In genomic region chr17:44655983-44656700, GRCh38 we compare ENCODE assay signal across 8 cellular contexts. TPM values are rescaled to one million over a fixed set of nuclear protein-coding genes. Genes with fewer than 3 reads are reported as not detected.
DNase-seq lines count a peak whose midpoint lies in the region; ATAC-seq and TF ChIP-seq lines count a peak whose summit lies in the region.

Gene MEIOC (plus strand): TSS chr17:44656468. CDS start chr17:44656614, 146 bp downstream.

- DNase-seq in activated naive CD4-positive, alpha-beta T cell treated with Interleukin-2 at 50 U/mL for 16 hours = peak; percentile 42
- no peak for DNase-seq in activated naive CD4-positive, alpha-beta T cell (lab: John Stamatoyannopoulos, UW)
- DNase-seq in SK-N-DZ (ENCODE audit: low spot score) = peak; percentile 84
- DNase-seq in mammary epithelial cell = peak; percentile 9
- peak; percentile 80 for DNase-seq in neural progenitor cell (ENCODE audit: low spot score)
- DNase-seq in SHP77 treated with DMSO at 0.1 percent for 48 hours (lab: John Stamatoyannopoulos, UW) = no peak
- DNase-seq in hippocampal formation (lab: John Stamatoyannopoulos, UW) = no peak

- peaks cover 3% of the 10 kb centered on the region for H3K4me1 Mint-ChIP-seq in neural progenitor cell

- no peaks in the 10 kb centered on the region for H4K20me1 ChIP-seq in mammary epithelial cell (ENCODE audit: insufficient read depth, low read length)
- H4K20me1 ChIP-seq in neural progenitor cell (ENCODE audit: low read depth) = no peaks in the 10 kb centered on the region

- in situ Hi-C loops in mammary epithelial cell (cut with MboI; ENCODE audit: low sequenced_read_pairs in 2 of 2) = no loop called here

- no TSS peak for BruUV-seq in mammary epithelial cell (replicated peaks; lab: Mats Ljungman, UMichigan)

- no peak within 1 kb of the TSS for H3K27ac Mint-ChIP-seq in neural progenitor cell

- H3K36me3 Mint-ChIP-seq in neural progenitor cell = peaks cover 2% of the 10 kb centered on the region

- H3K9me3 ChIP-seq in mammary epithelial cell (replicated peaks; ENCODE audit: insufficient read depth, low read length) = no peaks in the 10 kb centered on the region
- no peaks in the 10 kb centered on the region for H3K9me3 ChIP-seq in neural progenitor cell (ENCODE audit: low read depth)

- peaks cover 22% of the 10 kb centered on the region for H3K27me3 Mint-ChIP-seq in neural progenitor cell (ENCODE audit: insufficient read depth, low read depth)

- H3K9ac ChIP-seq in mammary epithelial cell (ENCODE audit: insufficient read depth, low read length) (no peak within 1 kb of the TSS), neural progenitor cell (no peak within 1 kb of the TSS)

- TF ChIP-seq CTCF in mammary epithelial cell (conservative IDR thresholded peaks at IDR 0.05 in 1 of 2, IDR thresholded peaks at IDR 0.05 in 1 of 2; ENCODE audit: extremely low read depth in 1 of 2, insufficient read depth in 1 of 2, low read depth in 1 of 2, low read length in 2 of 2) (no peak), neural progenitor cell (IDR thresholded peaks at IDR 0.05) (peak; percentile 11)

- dilution Hi-C loops in mammary epithelial cell (cut with HindIII; ENCODE audit: low sequenced_read_pairs) = no loop called here

- H3K79me2 ChIP-seq in mammary epithelial cell (ENCODE audit: insufficient read depth, low read length) = no peaks in the 10 kb centered on the region
- H3K79me2 ChIP-seq in neural progenitor cell (ENCODE audit: low read depth) = no peaks in the 10 kb centered on the region

- H3K36me3 ChIP-seq in mammary epithelial cell (ENCODE audit: insufficient read depth, low read length) = no peaks in the 10 kb centered on the region
- no peaks in the 10 kb centered on the region for H3K36me3 ChIP-seq in neural progenitor cell

- H2AFZ ChIP-seq in mammary epithelial cell (ENCODE audit: low read depth, low read length) (peak within 1 kb of the TSS; percentile 54), neural progenitor cell (replicated peaks) (peak within 1 kb of the TSS; percentile 90)

- CTCF ChIA-PET in mammary epithelial cell (lab: Charles Lee; ENCODE audit: low non-redundant PET) = no interaction called here

- H3K9me3 Mint-ChIP-seq in neural progenitor cell = peaks cover 10% of the 10 kb centered on the region

- intact Hi-C loops in mammary epithelial cell (cut with micrococcal nuclease) = no loop called here

- ATAC-seq in HG03159 (IDR thresholded peaks at IDR 0.05; ENCODE audit: unreplicated experiment) = no peak

- no peaks in the 10 kb centered on the region for H3K4me1 ChIP-seq in mammary epithelial cell (ENCODE audit: insufficient read depth, low read length)
- no peaks in the 10 kb centered on the region for H3K4me1 ChIP-seq in neural progenitor cell

- H3K27ac ChIP-seq in mammary epithelial cell (ENCODE audit: insufficient read depth, low read depth, low read length) (no peak within 1 kb of the TSS), neural progenitor cell (no peak within 1 kb of the TSS)

- H3K4me3 ChIP-seq in mammary epithelial cell (replicated peaks in 1 of 3; ENCODE audit: insufficient read depth in 1 of 3, low read depth in 2 of 3, low read length in 3 of 3) = peak within 1 kb of the TSS in 2 of 3 experiments; percentile 1 to 7
- peak within 1 kb of the TSS; percentile 42 for H3K4me3 ChIP-seq in neural progenitor cell

- H3K4me2 ChIP-seq in mammary epithelial cell (ENCODE audit: insufficient read depth, low read depth, low read length) (peak within 1 kb of the TSS; percentile 42), neural progenitor cell (peak within 1 kb of the TSS; percentile 68)

- H3K4me3 Mint-ChIP-seq in neural progenitor cell = peak within 1 kb of the TSS; percentile 82

- peaks cover 11% of the 10 kb centered on the region for H3F3A ChIP-seq in neural progenitor cell (ENCODE audit: low read depth)

- 19% methylated on average over 12 of the region's 57 CpGs for WGBS in mammary epithelial cell (ENCODE audit: low coverage, missing lambda C conversion rate)

- H3K27me3 ChIP-seq in mammary epithelial cell (ENCODE audit: insufficient read depth, low read length) = peaks cover 13% of the 10 kb centered on the region
- H3K27me3 ChIP-seq in neural progenitor cell = peaks cover 56% of the 10 kb centered on the region

RNA-seq across cellular contexts. Expression of gene MEIOC, which starts in this region (rescaled TPM):
- 2.6 and 13.8 TPM in 2 replicates for polyA plus RNA-seq in SK-N-DZ (2014; cell fraction: cytosol; rRNA removed)
- polyA plus RNA-seq in SK-N-DZ (2014; cell fraction: nucleus; rRNA removed) = 2.6 and 3.6 TPM in 2 replicates
- total RNA-seq in mammary epithelial cell (under 1 TPM in 1 of 2 donors, not detected in 1; 0.17 TPM), neural progenitor cell (ENCODE audit: low replicate concordance) (15.1 and 22.0 TPM in 2 replicates)
- polyA plus RNA-seq in mammary epithelial cell = 0.16 TPM
- polyA minus RNA-seq in mammary epithelial cell = not detected

Comparison
In these comparisons a context has a peak if more than half of its experiments do, and no peak if none do; other contexts are left out.
1. RNA of gene MEIOC (total RNA-seq): 15.1 to 22.0 TPM in neural progenitor cell; 0.17 TPM in mammary epithelial cell; every median in the first group is over 10 times any median in the second.
2. DNase-seq: peak in activated naive CD4-positive, alpha-beta T cell treated with Interleukin-2 at 50 U/mL for 16 hours (single experiment), SK-N-DZ (single experiment) and neural progenitor cell (single experiment); none in activated naive CD4-positive, alpha-beta T cell (0 of 4), SHP77 treated with DMSO at 0.1 percent for 48 hours (single experiment) and hippocampal formation (0 of 2).
3. Peak in DNase-seq, H3K4me3 ChIP-seq and H3K4me2 ChIP-seq in mammary epithelial cell; RNA of the gene not detected or under 1 TPM.